Comparison of ENCODE assay signal across 9 cellular contexts in genomic region chr10:110005716-110006115, GRCh38. TPM values are rescaled to one million over a fixed set of nuclear protein-coding genes. Genes with fewer than 3 reads are reported as not detected.
DNase-seq lines count a peak whose midpoint lies in the region; ATAC-seq and TF ChIP-seq lines count a peak whose summit lies in the region.
"Had no signal": no experiment of that assay in that cellular context is flagged by ENCODE, and none has a peak within 500 bp of the region (broad histone marks: within the 10 kb centered on the region; RNA-seq: fewer than 3 reads in every experiment).

No MANE protein-coding gene starts in this region.

- H3K4me3 ChIP-seq in choroid plexus epithelial cell (ENCODE audit: low read depth, low read length) (peak overlapping the region; percentile 82), aorta (ENCODE audit: low read length in 2 of 2) (peak overlapping the region; percentile 27 to 88)

- H3K4me1 ChIP-seq in aorta (ENCODE audit: control insufficient read depth in 1 of 2, insufficient read depth in 2 of 2, low read length in 2 of 2): peaks cover 0 to 6% of the 10 kb centered on the region in 2 donors

- intact Hi-C loops in aorta (cut with DNase I): loop anchor here (5.0 to 10.0 kb wide), 4 partner anchors 38 to 219 kb away; no protein-coding TSS in a partner anchor

- WGBS in aorta, 2 donors: 3 to 6% methylated on average over 8 of the region's 8 CpGs

- no peaks in the 10 kb centered on the region for H3K36me3 ChIP-seq in aorta (ENCODE audit: control insufficient read depth in 1 of 2, insufficient read depth in 2 of 2, low read length in 1 of 2)

- no peak for ATAC-seq in aorta (ENCODE audit: low FRiP score)

- peak overlapping the region; percentile 60 to 96 for H3K27ac ChIP-seq in aorta (ENCODE audit: low read depth in 1 of 2, low read length in 2 of 2)

- DNase-seq in AG08396 (ENCODE audit: low spot score): peak; percentile 46
- DNase-seq in HuH-7.5 (ENCODE audit: low spot score): peak; percentile 27
- DNase-seq in choroid plexus epithelial cell (ENCODE audit: low read depth): peak; percentile 89
- peak; percentile 5 to 36 for DNase-seq in lung microvascular endothelial cell (ENCODE audit: low read depth in 2 of 2)
- DNase-seq in aorta: peak in 1 of 2 donors; percentile 51
- DNase-seq in NCI-H128 (lab: John Stamatoyannopoulos, UW; ENCODE audit: unreplicated experiment): no peak
- DNase-seq in mucosa of gallbladder (ENCODE audit: low spot score): no peak
- DNase-seq in NCI-H1105 (lab: John Stamatoyannopoulos, UW): no peak
- DNase-seq: activated naive CD8-positive, alpha-beta T cell treated with anti-CD3 and anti-CD28 coated beads, Interleukin-2, amount 10 ng/mL, durations not matched to agents 7 days and 5 days had no signal

- no peaks in the 10 kb centered on the region for H3K9me3 ChIP-seq in aorta (ENCODE audit: control insufficient read depth, low read length)

- TF ChIP-seq CTCF in choroid plexus epithelial cell (conservative IDR thresholded peaks at IDR 0.05; ENCODE audit: low read depth, low read length): no peak

- H3K27me3 ChIP-seq in aorta (ENCODE audit: control insufficient read depth in 1 of 2, insufficient read depth in 2 of 2, low read length in 1 of 2): no peaks in the 10 kb centered on the region

RNA-seq across cellular contexts. Expression of gene ADD3, which starts 2.1 kb away (rescaled TPM):
- total RNA-seq in lung microvascular endothelial cell: 226 and 317 TPM in 2 replicates
- 100 to 1,000 TPM in 1 of 2 donors, 10 to 100 TPM in 1; 80.9 to 197 TPM for total RNA-seq in aorta
- polyA plus RNA-seq in aorta: 100 to 1,000 TPM in 1 of 2 donors, 10 to 100 TPM in 1; 41.1 to 132 TPM
- 201 TPM for total RNA-seq in mucosa of gallbladder

Comparison
In these comparisons a context has a peak if more than half of its experiments do, and no peak if none do; other contexts are left out.
1. DNase-seq: peak in AG08396 (single experiment), HuH-7.5 (single experiment), choroid plexus epithelial cell (single experiment) and lung microvascular endothelial cell (2 of 2); none in NCI-H128 (single experiment), mucosa of gallbladder (single experiment) and NCI-H1105 (single experiment).